9 cellular contexts compared by ENCODE assay signal in genomic region chr12:93847517-93848452, GRCh38.
DNase-seq lines count a peak whose midpoint lies in the region; ATAC-seq, FAIRE-seq and TF ChIP-seq lines count a peak whose summit lies in the region.
"Had no signal": no experiment of that assay in that cellular context is flagged by ENCODE, and none has a peak within 500 bp of the region (broad histone marks: within the 10 kb centered on the region; RNA-seq: fewer than 3 reads in every experiment).

No MANE protein-coding gene starts in this region.

- peak overlapping the region; percentile 6; the same call in 1 of the 2 replicates for H3K4me2 ChIP-seq in K562 (ENCODE audit: insufficient read depth, low read length)

- TF ChIP-seq CTCF in GM12865 (IDR thresholded peaks at IDR 0.05; ENCODE audit: insufficient read depth, low read depth, low read length, missing control alignments) = no peak
- TF ChIP-seq CTCF in K562 (IDR thresholded peaks at IDR 0.05 in 2 of 3, conservative IDR thresholded peaks at IDR 0.05 in 1 of 3; ENCODE audit: insufficient read depth in 2 of 3, low read depth in 1 of 3, low read length in 3 of 3) = no peak
- TF ChIP-seq CTCF in osteocyte (IDR thresholded peaks at IDR 0.05) = no peak

- no peaks in the 10 kb centered on the region for H3K9me1 ChIP-seq in K562 (ENCODE audit: control insufficient read depth, insufficient read depth, low read length)

- WGBS in K562 (ENCODE audit: insufficient coverage, low coverage, missing lambda C conversion rate) = 52% methylated on average over 7 of the region's 7 CpGs

- no peak overlapping the region; the same call in 2 of the 3 replicates for H3K27ac ChIP-seq in K562 (ENCODE audit: extremely low read depth, low read depth, low read length)

- H3K4me1 Mint-ChIP-seq in osteocyte (ENCODE audit: unreplicated experiment) = peaks cover 9% of the 10 kb centered on the region

- H4K20me1 ChIP-seq in K562 (replicated peaks; ENCODE audit: control insufficient read depth, insufficient read depth, low read length) = no peaks in the 10 kb centered on the region

- no peak overlapping the region for H3K9ac ChIP-seq in K562 (ENCODE audit: insufficient read depth in 1 of 2, low read depth in 2 of 2, low read length in 2 of 2)

- H3K4me1 ChIP-seq in K562 (replicated peaks in 1 of 2; ENCODE audit: control insufficient read depth in 2 of 2, insufficient read depth in 2 of 2, low read length in 2 of 2) = peaks cover 4 to 11% of the 10 kb centered on the region in 2 experiments; a peak in 4 of 5 replicates
- H3K4me1 ChIP-seq: esophagus squamous epithelium had no signal

- H3K79me2 ChIP-seq in K562 (ENCODE audit: control insufficient read depth, insufficient read depth, low read length) = no peaks in the 10 kb centered on the region

- H3K27me3 Mint-ChIP-seq in osteocyte (ENCODE audit: unreplicated experiment) = no peaks in the 10 kb centered on the region

- peak; percentile 23 for FAIRE-seq in K562 (lab: Jason Lieb, UNC)

- DNase-seq in GM12865 (ENCODE audit: low read depth) = peak; percentile 90
- no peak for DNase-seq in K562 (ENCODE audit: extremely low read depth in 1 of 4, low spot score in 3 of 4)
- no peak for DNase-seq in NCI-H446 treated with DMSO at 0.1 percent for 48 hours (lab: John Stamatoyannopoulos, UW)
- no peak for DNase-seq in osteocyte (ENCODE audit: extremely low spot score, unreplicated experiment)
- no peak for DNase-seq in NCI-H69 (lab: John Stamatoyannopoulos, UW)
- no peak for DNase-seq in left cardiac atrium
- DNase-seq: esophagus squamous epithelium had no signal

- in situ Hi-C loops in K562 (cut with MboI) = no loop called here

- POLR2A ChIA-PET in K562 (lab: Yijun Ruan, JAX) = interaction anchor here (0.6 to 1.0 kb wide), 6 partner anchors 9 to 46 kb away, joined by 3 to 6 read pairs (median 3); no protein-coding TSS in a partner anchor

- H3K27me3 ChIP-seq in K562 (ENCODE audit: control insufficient read depth in 2 of 2, insufficient read depth in 2 of 2, low read length in 2 of 2) = no peaks in the 10 kb centered on the region
- H3K27me3 ChIP-seq: esophagus squamous epithelium had no signal

- no peak overlapping the region for H2AFZ ChIP-seq in K562 (ENCODE audit: low read depth, low read length)

- no peak for TF ChIP-seq RAD21 in K562 (CRISPR knock-in tag; conservative IDR thresholded peaks at IDR 0.05 in 1 of 2, IDR thresholded peaks at IDR 0.05 in 1 of 2)

- no TSS peak for BruUV-seq in K562 (replicated peaks; lab: Mats Ljungman, UMichigan)

- H3K9me3 ChIP-seq in K562 (replicated peaks; ENCODE audit: control insufficient read depth, insufficient read depth, low read depth, low read length) = no peaks in the 10 kb centered on the region
- H3K9me3 ChIP-seq: esophagus squamous epithelium had no signal

- peak; percentile 60; the same call in 1 of the 2 replicates for TF ChIP-seq EP300 in K562 (IDR thresholded peaks at IDR 0.05; ENCODE audit: low read length)

- H3K4me3 Mint-ChIP-seq in osteocyte (ENCODE audit: unreplicated experiment) = no peak overlapping the region

- H3K36me3 ChIP-seq in K562 (ENCODE audit: control insufficient read depth, insufficient read depth, low read length) = peaks cover 3% of the 10 kb centered on the region; the same call in 2 of the 3 replicates
- H3K36me3 ChIP-seq: esophagus squamous epithelium had no signal

- peaks cover 2% of the 10 kb centered on the region for H3K36me3 Mint-ChIP-seq in osteocyte (ENCODE audit: unreplicated experiment)

- no peaks in the 10 kb centered on the region for H3K9me3 Mint-ChIP-seq in osteocyte (ENCODE audit: unreplicated experiment)

- no peak for TF ChIP-seq POLR2A in K562 (conservative IDR thresholded peaks at IDR 0.05)

- H3K4me3 ChIP-seq in GM12865 (ENCODE audit: low read depth, low read length) (no peak overlapping the region), K562 (no peak overlapping the region)
- H3K4me3 ChIP-seq: esophagus squamous epithelium had no signal

- intact Hi-C loops in K562 (cut with micrococcal nuclease) (no loop called here), left cardiac atrium (cut with DNase I) (no loop called here)

- ATAC-seq in GM21423 (IDR thresholded peaks at IDR 0.05; ENCODE audit: unreplicated experiment) (peak; percentile 73), HG03520 (IDR thresholded peaks at IDR 0.05; ENCODE audit: unreplicated experiment) (peak; percentile 70), K562 (peak; percentile 46; the same call in 1 of the 3 replicates), left cardiac atrium (no peak)

- H3K27ac Mint-ChIP-seq in osteocyte (ENCODE audit: unreplicated experiment) = no peak overlapping the region

- CTCF ChIA-PET in K562 (lab: Yijun Ruan, JAX; ENCODE audit: low intra/inter-chr PET ratio) = no interaction called here

TF ChIP-seq in K562, 482 proteins besides CTCF, POLR2A, EP300 and RAD21 (continues in another document):
- TF ChIP-seq CEBPG (CRISPR knock-in tag; IDR thresholded peaks at IDR 0.05) = no peak; the same call in 1 of the 2 replicates
- TF ChIP-seq CEBPG (tag; conservative IDR thresholded peaks at IDR 0.05 in 1 of 2, IDR thresholded peaks at IDR 0.05 in 1 of 2) = peak; percentile 39 to 73; a peak in 2 of 4 replicates
- TF ChIP-seq MLX (CRISPR knock-in tag; conservative IDR thresholded peaks at IDR 0.05) = no peak
- TF ChIP-seq NR2C1 (IDR thresholded peaks at IDR 0.05) = peak; percentile 51; the same call in 1 of the 2 replicates
- TF ChIP-seq NR2C1 (tag; IDR thresholded peaks at IDR 0.05) = peak; percentile 70
- TF ChIP-seq EHMT2 (IDR thresholded peaks at IDR 0.05) = no peak
- TF ChIP-seq IFI16 (CRISPR knock-in tag; IDR thresholded peaks at IDR 0.05) = no peak
- TF ChIP-seq ZNF384 (IDR thresholded peaks at IDR 0.05; ENCODE audit: low read depth, low read length) = peak; percentile 73
- peak; percentile 60 for TF ChIP-seq SMARCA4 (IDR thresholded peaks at IDR 0.05)
- TF ChIP-seq TEAD4 (IDR thresholded peaks at IDR 0.05; ENCODE audit: low read length) = peak; percentile 70; the same call in 1 of the 2 replicates
- no peak for TF ChIP-seq TEAD4 (CRISPR knock-in tag; IDR thresholded peaks at IDR 0.05; ENCODE audit: borderline replicate concordance)
- peak in 1 of 2 experiments; percentile 22 for TF ChIP-seq AFF1 (IDR thresholded peaks at IDR 0.05; ENCODE audit: low read depth in 1 of 2, partially characterized antibody in 2 of 2)
- peak; percentile 81 for TF ChIP-seq ARID1B (IDR thresholded peaks at IDR 0.05)
- no peak for TF ChIP-seq ATF1 (CRISPR knock-in tag; IDR thresholded peaks at IDR 0.05)
- 0 out of 2 replicates have a peak, but pooled peaks have one; percentile 16 for TF ChIP-seq ATF1 (tag; IDR thresholded peaks at IDR 0.05)
- TF ChIP-seq BHLHE40 (IDR thresholded peaks at IDR 0.05; ENCODE audit: low read length) = no peak
- TF ChIP-seq POLR2H (tag; IDR thresholded peaks at IDR 0.05; ENCODE audit: low read depth) = 0 out of 2 replicates have a peak, but pooled peaks have one; percentile 45
- TF ChIP-seq HMBOX1 (IDR thresholded peaks at IDR 0.05) = 0 out of 2 replicates have a peak, but pooled peaks have one; percentile 26
- peak; percentile 67; the same call in 1 of the 2 replicates for TF ChIP-seq SMARCE1 (IDR thresholded peaks at IDR 0.05)
- TF ChIP-seq ESRRA (IDR thresholded peaks at IDR 0.05; ENCODE audit: borderline replicate concordance, low read depth) = peak; percentile 18; the same call in 1 of the 2 replicates
- no peak for TF ChIP-seq BRD9 (IDR thresholded peaks at IDR 0.05; ENCODE audit: low read depth, partially characterized antibody)
- 0 out of 2 replicates have a peak, but pooled peaks have one; percentile 25 for TF ChIP-seq NCOR1 (IDR thresholded peaks at IDR 0.05)

Comparison
In these comparisons a context has a peak if more than half of its experiments do, and no peak if none do; other contexts are left out.
1. ATAC-seq: peak in GM21423 (single experiment), HG03520 (single experiment) and K562 (single experiment); none in left cardiac atrium (0 of 2).